34 cellular contexts compared by ENCODE assay signal in the genomic region with DNA sequence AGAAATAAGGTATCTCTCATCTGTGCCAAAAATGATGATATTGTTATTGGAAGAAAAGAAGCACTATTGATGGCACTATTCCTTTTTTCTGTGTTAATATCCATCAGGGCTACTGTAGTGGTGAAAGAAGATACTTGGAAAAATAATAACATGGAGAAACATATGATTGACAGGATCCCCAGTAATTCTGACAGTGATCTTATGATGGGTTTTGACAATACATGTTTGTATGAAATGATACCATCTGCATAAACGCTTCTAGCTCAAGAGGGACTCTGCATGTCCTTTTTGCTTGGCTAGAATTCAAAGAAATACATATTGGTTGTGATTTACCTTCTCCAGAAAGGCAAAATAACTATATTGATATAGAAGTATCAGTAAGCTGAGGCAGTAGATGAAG.
"Had no signal": no experiment of that assay in that cellular context is flagged by ENCODE, and none has a peak within 500 bp of the region (broad histone marks: within the 10 kb centered on the region; RNA-seq: fewer than 3 reads in every experiment).

No MANE protein-coding gene starts in this region.

- H3K36me3 ChIP-seq: MG63 had no signal

- H3K27ac ChIP-seq: KMS-11 had no signal

- H3K4me2 ChIP-seq: KMS-11 had no signal

- H3K9me3 ChIP-seq: MG63 had no signal

- DNase-seq: Karpas-422, Kasumi-1, MG63, MM.1S, MV-4-11, NCI-H1048, NCI-H1092, NCI-H1092 treated with DMSO at 0.1 percent for 48 hours, NCI-H1105, NCI-H1105 treated with DMSO at 0.1 percent for 48 hours, NCI-H1417, NCI-H1417 treated with DMSO at 0.1 percent for 48 hours, NCI-H1436, NCI-H1436 treated with DMSO at 0.1 percent for 48 hours, NCI-H146, NCI-H1694, NCI-H1694 treated with DMSO at 0.1 percent for 48 hours, NCI-H187, NCI-H187 treated with DMSO at 0.1 percent for 48 hours, NCI-H1930, NCI-H2029, NCI-H2029 treated with DMSO at 0.1 percent for 48 hours, NCI-H2081, NCI-H2081 treated with DMSO at 0.1 percent for 48 hours, NCI-H2107, NCI-H2171, NCI-H2171 treated with DMSO at 0.1 percent for 48 hours, NCI-H2227 treated with DMSO at 0.1 percent for 48 hours, NCI-H226, NCI-H345, NCI-H446, NCI-H446 treated with DMSO at 0.1 percent for 48 hours, NCI-H510A had no signal

- H3K27me3 ChIP-seq: MG63 had no signal

- H3K9ac ChIP-seq: KMS-11 had no signal

- H3K4me3 ChIP-seq: MG63 had no signal
